In genomic region chr11:110091995-110092576, GRCh38 we compare ENCODE assay signal across 8 cellular contexts. TPM values are rescaled to one million over a fixed set of nuclear protein-coding genes. Genes with fewer than 3 reads are reported as not detected.
DNase-seq lines count a peak whose midpoint lies in the region; ATAC-seq, FAIRE-seq and TF ChIP-seq lines count a peak whose summit lies in the region.

No MANE protein-coding gene starts in this region.

- TF ChIP-seq EP300 in K562 (IDR thresholded peaks at IDR 0.05; ENCODE audit: low read length), result no peak

- POLR2A ChIA-PET in K562 (lab: Yijun Ruan, JAX), result interaction anchor here (0.6 to 1.3 kb wide), 3 partner anchors 30 to 128 kb away, joined by 3 read pairs; no protein-coding TSS in a partner anchor

- H3K27me3 Mint-ChIP-seq in type B pancreatic cell, result peaks cover 9% of the 10 kb centered on the region

- H3K9me1 ChIP-seq in K562 (ENCODE audit: control insufficient read depth, insufficient read depth, low read length), result no peaks in the 10 kb centered on the region

- H4K20me1 ChIP-seq in BLaER1 treated with 17β-estradiol and CSF1 and Interleukin-3, amounts not matched to agents 10 nM and 100 nM, result peaks cover 0 to 16% (median under 1%) of the 10 kb centered on the region in 11 experiments; a peak in 8 of 22 replicates
- H4K20me1 ChIP-seq in K562 (replicated peaks; ENCODE audit: control insufficient read depth, insufficient read depth, low read length), result no peaks in the 10 kb centered on the region

- H3K4me1 Mint-ChIP-seq in type B pancreatic cell (ENCODE audit: unreplicated experiment), result peaks cover 22% of the 10 kb centered on the region

- H3K9ac ChIP-seq in BLaER1 treated with 17β-estradiol and CSF1 and Interleukin-3, amounts not matched to agents 10 nM and 100 nM, result peak overlapping the region; percentile 95 to 100 (median 99)
- peak overlapping the region; percentile 84 for H3K9ac ChIP-seq in HUES64 (ENCODE audit: low read depth, low read length)
- peak overlapping the region; percentile 68 to 92 for H3K9ac ChIP-seq in K562 (ENCODE audit: insufficient read depth in 1 of 2, low read depth in 2 of 2, low read length in 2 of 2)

- peak overlapping the region; percentile 96 for H3K27ac Mint-ChIP-seq in type B pancreatic cell

- in situ Hi-C loops in K562 (cut with MboI), result no loop called here

- ATAC-seq in K562, result no peak
- no peak for ATAC-seq in lower lobe of right lung
- ATAC-seq in HG02885 (IDR thresholded peaks at IDR 0.05; ENCODE audit: poor library complexity, unreplicated experiment), result no peak

- peaks cover 4% of the 10 kb centered on the region for H3K36me3 Mint-ChIP-seq in type B pancreatic cell

- H3K79me2 ChIP-seq in K562 (ENCODE audit: control insufficient read depth, insufficient read depth, low read length), result peaks cover 20% of the 10 kb centered on the region; the same call in 2 of the 3 replicates

- peak overlapping the region; percentile 56 to 100 (median 98); a peak in 21 of 22 replicates for H3K27ac ChIP-seq in BLaER1 treated with 17β-estradiol and CSF1 and Interleukin-3, amounts not matched to agents 10 nM and 100 nM
- H3K27ac ChIP-seq in HUES64 (ENCODE audit: low read depth, low read length) (peak overlapping the region; percentile 42; the same call in 1 of the 2 replicates), K562 (ENCODE audit: extremely low read depth, low read depth, low read length) (peak overlapping the region; percentile 69; the same call in 2 of the 3 replicates), lower lobe of right lung (peak overlapping the region; percentile 92)

- TF ChIP-seq RAD21 in K562 (CRISPR knock-in tag; conservative IDR thresholded peaks at IDR 0.05 in 1 of 2, IDR thresholded peaks at IDR 0.05 in 1 of 2), result no peak

- H3K27me3 ChIP-seq in BLaER1 treated with 17β-estradiol and CSF1 and Interleukin-3, amounts not matched to agents 10 nM and 100 nM, result no peaks in the 10 kb centered on the region
- H3K27me3 ChIP-seq in HUES64 (ENCODE audit: insufficient read depth, low read length) (peaks cover 49% of the 10 kb centered on the region), K562 (ENCODE audit: control insufficient read depth in 2 of 2, insufficient read depth in 2 of 2, low read length in 2 of 2) (peaks cover 0 to 3% of the 10 kb centered on the region in 2 experiments; a peak in 2 of 5 replicates), lower lobe of right lung (ENCODE audit: low read depth) (no peaks in the 10 kb centered on the region)

- no peak for DNase-seq in K562 (ENCODE audit: extremely low read depth in 1 of 4, low spot score in 3 of 4)
- no peak for DNase-seq in lower lobe of right lung
- no peak for DNase-seq in type B pancreatic cell (ENCODE audit: extremely low spot score, unreplicated experiment)
- no peak for DNase-seq in HK-2 (ENCODE audit: unreplicated experiment)
- DNase-seq in HTR-8/SVneo (ENCODE audit: insufficient read length, low spot score), result no peak

- CTCF ChIA-PET in K562 (lab: Yijun Ruan, JAX; ENCODE audit: low intra/inter-chr PET ratio), result interaction anchor here (1.1 kb wide), 1 partner anchor 239 kb away, joined by 3 read pairs; no protein-coding TSS in a partner anchor

- peaks cover 26 to 48% (median 36%) of the 10 kb centered on the region in 10 experiments for H3K4me1 ChIP-seq in BLaER1 treated with 17β-estradiol and CSF1 and Interleukin-3, amounts not matched to agents 10 nM and 100 nM
- H3K4me1 ChIP-seq in HUES64 (ENCODE audit: insufficient read depth, low read length) (peaks cover 13% of the 10 kb centered on the region; the same call in 1 of the 2 replicates), K562 (replicated peaks in 1 of 2; ENCODE audit: control insufficient read depth in 2 of 2, insufficient read depth in 2 of 2, low read length in 2 of 2) (peaks cover 4 to 15% of the 10 kb centered on the region in 2 experiments; a peak in 4 of 5 replicates), lower lobe of right lung (peaks cover 31% of the 10 kb centered on the region)

- no peak for TF ChIP-seq POLR2A in K562 (conservative IDR thresholded peaks at IDR 0.05)

- WGBS in HUES64, result 19% methylated on average over 17 of the region's 17 CpGs
- WGBS in K562 (ENCODE audit: insufficient coverage, low coverage, missing lambda C conversion rate), result 44% methylated on average over 17 of the region's 17 CpGs

- FAIRE-seq in K562 (lab: Jason Lieb, UNC) (peak; percentile 65), HTR-8/SVneo (lab: Jason Lieb, UNC) (no peak)

- H3K9me3 ChIP-seq in BLaER1 treated with 17β-estradiol and CSF1 and Interleukin-3, amounts not matched to agents 10 nM and 100 nM (replicated peaks in 1 of 11), result no peaks in the 10 kb centered on the region
- no peaks in the 10 kb centered on the region for H3K9me3 ChIP-seq in HUES64 (ENCODE audit: insufficient read depth, low read depth, low read length)
- H3K9me3 ChIP-seq in K562 (replicated peaks; ENCODE audit: control insufficient read depth, insufficient read depth, low read depth, low read length), result no peaks in the 10 kb centered on the region
- H3K9me3 ChIP-seq in lower lobe of right lung, result no peaks in the 10 kb centered on the region

- no peaks in the 10 kb centered on the region for H3K9me3 Mint-ChIP-seq in type B pancreatic cell

- intact Hi-C loops in K562 (cut with micrococcal nuclease), result loop anchor here (2.0 to 10.0 kb wide), 3 partner anchors 23 to 343 kb away; no protein-coding TSS in a partner anchor
- intact Hi-C loops in lower lobe of right lung (cut with DNase I), result no loop called here

- peak overlapping the region; percentile 94 for H3K4me3 Mint-ChIP-seq in type B pancreatic cell

- H3K4me2 ChIP-seq in BLaER1 treated with 17β-estradiol and CSF1 and Interleukin-3, amounts not matched to agents 10 nM and 100 nM, result peak overlapping the region; percentile 79 to 93 (median 87)
- H3K4me2 ChIP-seq in K562 (ENCODE audit: insufficient read depth, low read length), result peak overlapping the region; percentile 76

- peak overlapping the region; percentile 93 for H2AFZ ChIP-seq in K562 (ENCODE audit: low read depth, low read length)

- H3K36me3 ChIP-seq in BLaER1 treated with 17β-estradiol and CSF1 and Interleukin-3, amounts not matched to agents 10 nM and 100 nM, result no peaks in the 10 kb centered on the region
- H3K36me3 ChIP-seq in HUES64 (ENCODE audit: insufficient read depth, low read length) (no peaks in the 10 kb centered on the region), K562 (ENCODE audit: control insufficient read depth, insufficient read depth, low read length) (no peaks in the 10 kb centered on the region), lower lobe of right lung (no peaks in the 10 kb centered on the region)

- H3K4me3 ChIP-seq in BLaER1 treated with 17β-estradiol and CSF1 and Interleukin-3, amounts not matched to agents 10 nM and 100 nM, result peak overlapping the region; percentile 79 to 93 (median 88)
- H3K4me3 ChIP-seq in HUES64 (ENCODE audit: low read length) (peak overlapping the region; percentile 88), K562 (peak overlapping the region; percentile 62), lower lobe of right lung (peak overlapping the region; percentile 75)

- BruUV-seq in K562 (replicated peaks; lab: Mats Ljungman, UMichigan), result TSS peak; percentile 57

- TF ChIP-seq CTCF in K562 (IDR thresholded peaks at IDR 0.05 in 2 of 3, conservative IDR thresholded peaks at IDR 0.05 in 1 of 3; ENCODE audit: insufficient read depth in 2 of 3, low read depth in 1 of 3, low read length in 3 of 3) (no peak), lower lobe of right lung (IDR thresholded peaks at IDR 0.05) (no peak), type B pancreatic cell (conservative IDR thresholded peaks at IDR 0.05) (peak; percentile 11)

TF ChIP-seq in K562, 482 proteins besides CTCF, POLR2A, EP300 and RAD21 (continues in another document):
- no peak for TF ChIP-seq NFIC (IDR thresholded peaks at IDR 0.05)

RNA-seq across cellular contexts. Expression of gene ZC3H12C, which starts 1.1 kb away (rescaled TPM):
- polyA plus RNA-seq in HUES64 (2013, experiment 1 of 2), result 3.7 TPM
- polyA plus RNA-seq in HUES64 (2013, experiment 2 of 2), result 3.4 TPM
- 7.3 and 12.7 TPM in 2 replicates for total RNA-seq in K562 (2011; cell fraction: chromatin; rRNA removed; ENCODE audit: low replicate concordance)
- 2.0 and 2.1 TPM in 2 replicates for total RNA-seq in K562 (2011; cell fraction: nucleolus; rRNA removed)
- 3.4 and 7.3 TPM in 2 replicates for total RNA-seq in K562 (2011; cell fraction: nucleoplasm; rRNA removed)
- total RNA-seq in K562 (2014; rRNA removed) (1.8 and 2.0 TPM in 2 replicates), K562 (2014; rRNA removed; fragmentation: Illumina TruSeq; extraction: Trizol) (3.7 and 4.5 TPM in 2 replicates), K562 (2015; rRNA removed; fragmentation: Illumina TruSeq; extraction: Trizol) (3.9 and 5.0 TPM in 2 replicates), K562 (2021) (3.9 and 4.7 TPM in 2 replicates), lower lobe of right lung (11.4 TPM), type B pancreatic cell (ENCODE audit: low replicate concordance) (11.8 and 12.3 TPM in 2 replicates)
- polyA plus RNA-seq in K562 (2011; rRNA removed) (4.3 and 5.9 TPM in 2 replicates), K562 (2014; fragmentation: Illumina TruSeq; extraction: Trizol) (2.8 and 3.3 TPM in 2 replicates), K562 (2014; fragmentation: Nextera tagmentation; extraction: Ambion mirVana) (under 1 TPM; 0.56 to 0.69 TPM), K562 (2014; rRNA removed) (1.7 and 2.2 TPM in 2 replicates)
- polyA plus RNA-seq in K562 (2011; cell fraction: cytosol; rRNA removed), result 2.2 and 2.9 TPM in 2 replicates
- 7.3 and 12.4 TPM in 2 replicates for polyA plus RNA-seq in K562 (2011; cell fraction: nucleus; rRNA removed)
- 1.7 and 2.4 TPM in 2 replicates for polyA plus RNA-seq in K562 (2012)
- 10.5 and 13.5 TPM in 2 replicates for polyA minus RNA-seq in K562 (2011; rRNA and poly(A)+ RNA removed)
- polyA minus RNA-seq in K562 (2011; cell fraction: cytosol; rRNA and poly(A)+ RNA removed), result 2.6 and 3.7 TPM in 2 replicates
- polyA minus RNA-seq in K562 (2011; cell fraction: nucleus; rRNA and poly(A)+ RNA removed), result 5.9 and 6.7 TPM in 2 replicates

Comparison
In these comparisons a context has a peak if more than half of its experiments do, and no peak if none do; other contexts are left out.
1. H3K27ac ChIP-seq: peak in every context shown above with its lines; median percentile 98 in BLaER1 treated with 17β-estradiol and CSF1 and Interleukin-3, amounts not matched to agents 10 nM and 100 nM; 92 in lower lobe of right lung; 69 in K562; 42 in HUES64.